In the genomic region with DNA sequence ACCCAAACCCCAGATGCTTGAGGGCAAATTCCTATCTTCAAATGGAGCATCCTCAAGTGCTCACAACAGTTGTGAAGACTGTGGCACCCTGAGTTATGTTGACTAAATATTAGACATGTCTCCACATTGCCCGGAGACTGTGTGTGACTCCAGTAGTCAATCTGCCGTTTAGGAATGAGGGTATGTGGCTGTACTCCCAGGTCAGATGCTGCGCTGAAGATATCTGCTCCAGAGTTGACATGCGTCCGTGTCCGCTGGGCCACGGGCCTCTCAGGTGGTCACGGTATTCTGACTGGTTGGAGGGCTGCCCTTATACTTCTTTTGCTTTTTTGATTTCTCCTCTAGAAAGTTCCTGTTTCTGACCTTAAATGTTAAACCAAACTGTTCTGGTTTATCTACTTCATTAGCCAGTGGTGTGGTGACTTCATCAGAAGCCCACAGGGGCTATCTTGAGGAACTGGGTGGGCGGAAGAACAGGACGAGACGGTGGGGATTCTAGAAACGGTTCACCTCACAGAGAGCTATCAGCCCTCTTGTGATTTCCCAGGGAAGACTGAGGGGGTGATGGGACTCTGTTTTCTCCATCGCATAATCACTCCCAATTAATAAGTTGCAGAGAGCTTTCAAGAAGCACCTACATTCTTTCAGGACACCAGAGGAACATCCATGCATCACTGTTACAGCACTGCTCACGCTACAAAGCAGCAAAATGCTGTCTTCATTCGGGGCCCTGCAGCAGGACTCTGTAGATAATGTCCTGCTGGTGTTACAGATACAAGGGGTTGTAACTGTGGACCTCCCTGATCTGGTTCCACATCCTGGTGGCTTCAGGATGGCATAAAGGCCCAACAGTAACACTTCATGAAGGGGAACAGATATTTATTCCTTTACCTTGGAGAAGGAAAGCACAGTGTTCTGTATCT, we compare ENCODE assay signal across 10 cellular contexts. TPM values are rescaled to one million over a fixed set of nuclear protein-coding genes. Genes with fewer than 3 reads are reported as not detected.
DNase-seq lines count a peak whose midpoint lies in the region; ATAC-seq, FAIRE-seq and TF ChIP-seq lines count a peak whose summit lies in the region.
"Had no signal": no experiment of that assay in that cellular context is flagged by ENCODE, and none has a peak within 500 bp of the region (broad histone marks: within the 10 kb centered on the region; RNA-seq: fewer than 3 reads in every experiment).

No MANE protein-coding gene starts in this region.

- no peaks in the 10 kb centered on the region for H3K4me1 ChIP-seq in esophagus squamous epithelium
- peaks cover 0 to 14% (median 6%) of the 10 kb centered on the region in 4 donors for H3K4me1 ChIP-seq in upper lobe of left lung
- H3K4me1 ChIP-seq: right atrium auricular region had no signal

- peak overlapping the region; percentile 98 for H3K27ac Mint-ChIP-seq in activated naive CD4-positive, alpha-beta T cell treated with anti-CD3 and anti-CD28 coated beads for 36 hours

- peaks cover 22% of the 10 kb centered on the region for H3K36me3 Mint-ChIP-seq in activated naive CD4-positive, alpha-beta T cell treated with anti-CD3 and anti-CD28 coated beads for 36 hours (ENCODE audit: low read depth)

- no peaks in the 10 kb centered on the region for H3K9me3 ChIP-seq in esophagus squamous epithelium
- H3K9me3 ChIP-seq in upper lobe of left lung: no peaks in the 10 kb centered on the region
- H3K9me3 ChIP-seq: right atrium auricular region had no signal

- peaks cover 26% of the 10 kb centered on the region for H3K4me1 Mint-ChIP-seq in activated naive CD4-positive, alpha-beta T cell treated with anti-CD3 and anti-CD28 coated beads for 36 hours (ENCODE audit: low read depth)

- H3K4me3 ChIP-seq in esophagus squamous epithelium (no peak overlapping the region), upper lobe of left lung (no peak overlapping the region)
- H3K4me3 ChIP-seq: right atrium auricular region had no signal

- DNase-seq in activated naive CD4-positive, alpha-beta T cell treated with anti-CD3 and anti-CD28 coated beads for 36 hours: no peak
- DNase-seq in activated naive CD4-positive, alpha-beta T cell treated with Interleukin-2 at 50 U/mL for 16 hours: no peak
- DNase-seq in RPMI7951 (ENCODE audit: low read depth): peak; percentile 9
- no peak for DNase-seq in esophagus squamous epithelium (lab: John Stamatoyannopoulos, UW)
- DNase-seq in upper lobe of left lung: no peak
- DNase-seq in cerebellar cortex (ENCODE audit: low spot score): no peak
- no peak for DNase-seq in stimulated activated CD4-positive, alpha-beta T cell treated with anti-CD3 and anti-CD28 coated beads, Interleukin-2, amount 100 ng/mL, for 24 hours
- DNase-seq in D721Med (ENCODE audit: insufficient read length, low spot score): no peak
- DNase-seq: mesenchymal stem cell had no signal

- WGBS in esophagus squamous epithelium, 2 donors: 49 to 63% methylated on average over 11 to 13 of the region's 15 CpGs
- WGBS in upper lobe of left lung, 2 donors: 73 to 81% methylated on average over 15 of the region's 15 CpGs

- intact Hi-C loops in activated naive CD4-positive, alpha-beta T cell treated with anti-CD3 and anti-CD28 coated beads for 36 hours (cut with micrococcal nuclease): loop anchor here (2.0 to 5.0 kb wide), 3 partner anchors 204 to 721 kb away; partner anchors contain the start of genes COG3, LRCH1 and RUBCNL
- intact Hi-C loops in esophagus squamous epithelium (cut with DNase I): no loop called here

- peak overlapping the region in 3 of 4 donors; percentile 42 to 67 (median 47) for H3K27ac ChIP-seq in esophagus squamous epithelium
- H3K27ac ChIP-seq in upper lobe of left lung: peak overlapping the region in 3 of 4 donors; percentile 44 to 84 (median 47)
- H3K27ac ChIP-seq: right atrium auricular region had no signal

- no peaks in the 10 kb centered on the region for H3K27me3 Mint-ChIP-seq in activated naive CD4-positive, alpha-beta T cell treated with anti-CD3 and anti-CD28 coated beads for 36 hours (ENCODE audit: low read depth)

- H3K36me3 ChIP-seq in esophagus squamous epithelium (no peaks in the 10 kb centered on the region), upper lobe of left lung (no peaks in the 10 kb centered on the region)
- H3K36me3 ChIP-seq: right atrium auricular region had no signal

- ATAC-seq in upper lobe of left lung (ENCODE audit: low FRiP score in 2 of 2): no peak

- H3K9me3 Mint-ChIP-seq in activated naive CD4-positive, alpha-beta T cell treated with anti-CD3 and anti-CD28 coated beads for 36 hours: no peaks in the 10 kb centered on the region

- H3K27me3 ChIP-seq in esophagus squamous epithelium (no peaks in the 10 kb centered on the region), upper lobe of left lung (no peaks in the 10 kb centered on the region)
- H3K27me3 ChIP-seq: right atrium auricular region had no signal

- H3K4me3 Mint-ChIP-seq in activated naive CD4-positive, alpha-beta T cell treated with anti-CD3 and anti-CD28 coated beads for 36 hours: peak overlapping the region; percentile 93

- TF ChIP-seq POLR2A in esophagus squamous epithelium (IDR thresholded peaks at IDR 0.05): no peak
- no peak for TF ChIP-seq POLR2A in upper lobe of left lung (IDR thresholded peaks at IDR 0.05)

- no peak for FAIRE-seq in D721Med (lab: Jason Lieb, UNC)

- no peak for TF ChIP-seq EP300 in upper lobe of left lung (IDR thresholded peaks at IDR 0.05)

- CTCF ChIA-PET in activated naive CD4-positive, alpha-beta T cell treated with anti-CD3 and anti-CD28 coated beads for 36 hours (lab: Charles Lee): interaction anchor here (0.7 to 2.4 kb wide), 9 partner anchors 11 to 138 kb away, joined by 3 to 18 read pairs (median 4); no protein-coding TSS in a partner anchor

- TF ChIP-seq CTCF in esophagus squamous epithelium (IDR thresholded peaks at IDR 0.05): no peak
- TF ChIP-seq CTCF in upper lobe of left lung (IDR thresholded peaks at IDR 0.05): no peak
- no peak for TF ChIP-seq CTCF in D721Med (IDR thresholded peaks at IDR 0.05; ENCODE audit: insufficient read depth, missing control alignments)

RNA-seq across cellular contexts. Expression of gene LCP1, which starts 1.3 kb away (rescaled TPM):
- 1,000 to 10,000 TPM; 1,008 to 1,043 TPM for total RNA-seq in activated naive CD4-positive, alpha-beta T cell treated with anti-CD3 and anti-CD28 coated beads for 36 hours
- total RNA-seq in RPMI7951 (2014; rRNA removed; shearing (Covaris generic)): 65.9 and 75.0 TPM in 2 replicates
- total RNA-seq in esophagus squamous epithelium (10 to 100 TPM in 3 of 4 donors, 1 to 10 TPM in 1; 8.7 to 33.9 (median 21.9) TPM), upper lobe of left lung (100 to 1,000 TPM in 4 of 6 donors, 10 to 100 TPM in 2; 72.3 to 331 (median 129) TPM)

RNA-seq across cellular contexts. Expression of gene LRRC63, which starts 28.4 kb away (rescaled TPM):
- under 1 TPM; 0.24 to 0.32 TPM for total RNA-seq in activated naive CD4-positive, alpha-beta T cell treated with anti-CD3 and anti-CD28 coated beads for 36 hours
- 0.20 and 0.48 TPM in 2 replicates for total RNA-seq in RPMI7951 (2014; rRNA removed; shearing (Covaris generic))
- total RNA-seq in esophagus squamous epithelium (not detected), upper lobe of left lung (1 to 10 TPM in 2 of 6 donors, under 1 TPM in 3, not detected in 1; 0.33 to 3.1 (median 0.66) TPM)
- total RNA-seq: right atrium auricular region had no signal
